ENCODE assay signal across 17 cellular contexts in the genomic region with DNA sequence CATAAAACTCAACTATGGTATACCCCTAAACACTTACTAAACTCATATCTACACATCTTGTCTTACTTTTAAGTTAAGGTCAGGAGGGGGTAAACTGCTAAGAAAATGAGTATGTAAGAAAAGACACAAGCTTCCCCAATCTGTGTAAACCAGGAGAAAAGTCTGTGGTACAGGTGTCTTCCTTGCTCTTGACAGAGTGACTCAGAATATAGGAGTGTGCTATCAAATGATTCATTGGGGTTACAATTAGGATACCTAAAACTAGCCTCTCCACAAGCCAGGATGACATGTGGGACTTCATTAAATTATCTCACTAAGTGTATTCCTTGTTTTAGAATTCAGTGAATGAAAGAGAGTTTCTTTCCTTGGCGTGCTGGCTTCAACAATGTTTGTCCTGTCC.
DNase-seq lines count a peak whose midpoint lies in the region; ATAC-seq and TF ChIP-seq lines count a peak whose summit lies in the region.
"Had no signal": no experiment of that assay in that cellular context is flagged by ENCODE, and none has a peak within 500 bp of the region (broad histone marks: within the 10 kb centered on the region; RNA-seq: fewer than 3 reads in every experiment).

No MANE protein-coding gene starts in this region.

- no peak overlapping the region for H4K8ac ChIP-seq in IMR-90 (ENCODE audit: low read depth in 2 of 2, low read length in 2 of 2)

- peak overlapping the region; percentile 46 for H2BK120ac ChIP-seq in IMR-90 (ENCODE audit: low read depth, low read length)

- no peak overlapping the region for H2AK9ac ChIP-seq in IMR-90 (replicated peaks; ENCODE audit: low read depth, low read length, poor library complexity)

- CTCF ChIA-PET in IMR-90 (lab: Yijun Ruan, JAX): interaction anchor here (0.6 kb wide), 1 partner anchor 167 kb away, joined by 3 read pairs; no protein-coding TSS in a partner anchor
- CTCF ChIA-PET in mammary epithelial cell (lab: Charles Lee; ENCODE audit: low non-redundant PET): no interaction called here
- CTCF ChIA-PET in Caco-2 (lab: Charles Lee): no interaction called here

- no peak overlapping the region for H3K27ac ChIP-seq in IMR-90 (ENCODE audit: insufficient read depth, low read length)
- H3K27ac ChIP-seq in mammary epithelial cell (ENCODE audit: insufficient read depth, low read depth, low read length): no peak overlapping the region
- H3K27ac ChIP-seq: 22Rv1; BLaER1 treated with 17β-estradiol and CSF1 and Interleukin-3, amounts not matched to agents 10 nM and 100 nM had no signal

- no peaks in the 10 kb centered on the region for H4K20me1 ChIP-seq in IMR-90 (ENCODE audit: insufficient read depth, low read length)
- peaks cover 9% of the 10 kb centered on the region for H4K20me1 ChIP-seq in mammary epithelial cell (ENCODE audit: insufficient read depth, low read length)
- H4K20me1 ChIP-seq: BLaER1 treated with 17β-estradiol and CSF1 and Interleukin-3, amounts not matched to agents 10 nM and 100 nM had no signal

- BruUV-seq in IMR-90 (replicated peaks; lab: Mats Ljungman, UMichigan) (no TSS peak), mammary epithelial cell (replicated peaks; lab: Mats Ljungman, UMichigan) (no TSS peak), Caco-2 (replicated peaks; lab: Mats Ljungman, UMichigan) (no TSS peak)

- no CpG with 5 or more reads among the region's 1 CpG for WGBS in IMR-90 (ENCODE audit: extremely low coverage in 2 of 2, insufficient read length in 1 of 2), 2 experiments
- WGBS in mammary epithelial cell (ENCODE audit: low coverage, missing lambda C conversion rate): 72% methylated on average over 1 of the region's 1 CpG

- H3K27ac Mint-ChIP-seq in osteocyte (ENCODE audit: unreplicated experiment) (peak overlapping the region; percentile 73), Caco-2 (ENCODE audit: unreplicated experiment) (no peak overlapping the region)

- H3K4ac ChIP-seq in IMR-90 (ENCODE audit: low read depth, low read length): no peak overlapping the region; the same call in 1 of the 2 replicates

- H3K9me3 ChIP-seq in IMR-90 (ENCODE audit: control insufficient read depth, insufficient read depth, low read length) (no peaks in the 10 kb centered on the region), mammary epithelial cell (replicated peaks; ENCODE audit: insufficient read depth, low read length) (no peaks in the 10 kb centered on the region), Caco-2 (no peaks in the 10 kb centered on the region)
- H3K9me3 ChIP-seq: BLaER1 treated with 17β-estradiol and CSF1 and Interleukin-3, amounts not matched to agents 10 nM and 100 nM had no signal

- no peak overlapping the region for H3K9ac ChIP-seq in IMR-90 (ENCODE audit: low read depth, low read length)
- H3K9ac ChIP-seq in mammary epithelial cell (ENCODE audit: insufficient read depth, low read length): no peak overlapping the region
- H3K9ac ChIP-seq: BLaER1 treated with 17β-estradiol and CSF1 and Interleukin-3, amounts not matched to agents 10 nM and 100 nM had no signal

- peaks cover 19% of the 10 kb centered on the region for H3K36me3 ChIP-seq in IMR-90 (ENCODE audit: control insufficient read depth, insufficient read depth, low read length)
- peaks cover 11% of the 10 kb centered on the region for H3K36me3 ChIP-seq in mammary epithelial cell (ENCODE audit: insufficient read depth, low read length)
- H3K36me3 ChIP-seq in Caco-2 (ENCODE audit: control insufficient read depth, insufficient read depth, low read length): no peaks in the 10 kb centered on the region

- no peak for TF ChIP-seq CTCF in IMR-90 (conservative IDR thresholded peaks at IDR 0.05; ENCODE audit: low read depth, low read length)
- no peak for TF ChIP-seq CTCF in mammary epithelial cell (conservative IDR thresholded peaks at IDR 0.05 in 1 of 2, IDR thresholded peaks at IDR 0.05 in 1 of 2; ENCODE audit: extremely low read depth in 1 of 2, insufficient read depth in 1 of 2, low read depth in 1 of 2, low read length in 2 of 2)
- no peak for TF ChIP-seq CTCF in osteocyte (IDR thresholded peaks at IDR 0.05)
- TF ChIP-seq CTCF in Caco-2 (IDR thresholded peaks at IDR 0.05; ENCODE audit: insufficient read depth in 1 of 2, low read depth in 1 of 2, low read length in 1 of 2, severe bottlenecking in 1 of 2, unreplicated experiment in 1 of 2): no peak

- TF ChIP-seq POLR2A in IMR-90 (IDR thresholded peaks at IDR 0.05; ENCODE audit: low read depth, low read length): no peak

- H3K18ac ChIP-seq in IMR-90 (ENCODE audit: low read depth, low read length): 0 out of 2 replicates have a peak overlapping the region, but pooled peaks have one; percentile 41

- no peaks in the 10 kb centered on the region for H3K27me3 Mint-ChIP-seq in osteocyte (ENCODE audit: unreplicated experiment)
- H3K27me3 Mint-ChIP-seq in Caco-2 (ENCODE audit: insufficient read depth, unreplicated experiment): peaks cover 2% of the 10 kb centered on the region

- no peak overlapping the region for H3K56ac ChIP-seq in IMR-90 (ENCODE audit: extremely low read depth, insufficient read depth, low read length)

- H3K79me1 ChIP-seq in IMR-90 (ENCODE audit: low read depth in 1 of 2, low read length in 2 of 2): no peaks in the 10 kb centered on the region

- DNase-seq in NCI-H2171 treated with DMSO at 0.1 percent for 48 hours (lab: John Stamatoyannopoulos, UW) (peak; percentile 41), NCI-H2171 (lab: John Stamatoyannopoulos, UW) (no peak), IMR-90 (no peak), mammary epithelial cell (peak; percentile 43), osteocyte (ENCODE audit: extremely low spot score, unreplicated experiment) (no peak), NCI-H146 (lab: John Stamatoyannopoulos, UW) (no peak), Caco-2 (no peak), COLO668 (lab: John Stamatoyannopoulos, UW; ENCODE audit: unreplicated experiment) (no peak)
- DNase-seq: GDM1, Karpas-422, NCI-H1436, NCI-H2081, NCI-H446, NCI-H748 treated with DMSO at 0.1 percent for 48 hours, SHP77 had no signal

- in situ Hi-C loops in IMR-90 (cut with MboI; ENCODE audit: low sequenced_read_pairs) (no loop called here), mammary epithelial cell (cut with MboI; ENCODE audit: low sequenced_read_pairs in 2 of 2) (no loop called here)

- no peak overlapping the region for H4K5ac ChIP-seq in IMR-90 (ENCODE audit: low read depth, low read length)

- ATAC-seq in IMR-90 (ENCODE audit: low read depth): 0 out of 2 replicates have a peak, but pooled peaks have one; percentile 16

- no peak overlapping the region for H2BK5ac ChIP-seq in IMR-90 (ENCODE audit: low read depth, low read length, poor library complexity, severe bottlenecking)

- H3K4me3 ChIP-seq in IMR-90 (ENCODE audit: insufficient read depth, low read depth, low read length) (no peak overlapping the region), mammary epithelial cell (replicated peaks in 1 of 3; ENCODE audit: insufficient read depth in 1 of 3, low read depth in 2 of 3, low read length in 3 of 3) (no peak overlapping the region), Caco-2 (ENCODE audit: low read depth, low read length) (no peak overlapping the region)
- H3K4me3 ChIP-seq: BLaER1 treated with 17β-estradiol and CSF1 and Interleukin-3, amounts not matched to agents 10 nM and 100 nM had no signal

- no peaks in the 10 kb centered on the region for H3K9me3 Mint-ChIP-seq in osteocyte (ENCODE audit: unreplicated experiment)
- no peaks in the 10 kb centered on the region for H3K9me3 Mint-ChIP-seq in Caco-2 (ENCODE audit: unreplicated experiment)

- POLR2A ChIA-PET in IMR-90 (lab: Charles Lee; ENCODE audit: unreplicated experiment) (no interaction called here), Caco-2 (lab: Charles Lee) (no interaction called here)

- peaks cover 2% of the 10 kb centered on the region for H3K4me1 ChIP-seq in IMR-90 (ENCODE audit: control insufficient read depth, insufficient read depth, low read length)
- H3K4me1 ChIP-seq in mammary epithelial cell (ENCODE audit: insufficient read depth, low read length): peaks cover 14% of the 10 kb centered on the region
- no peaks in the 10 kb centered on the region for H3K4me1 ChIP-seq in Caco-2

- H2BK20ac ChIP-seq in IMR-90 (ENCODE audit: low read depth, low read length): 0 out of 2 replicates have a peak overlapping the region, but pooled peaks have one; percentile 38

- no peak overlapping the region for H2AFZ ChIP-seq in IMR-90 (replicated peaks; ENCODE audit: low read length, poor library complexity)
- no peak overlapping the region for H2AFZ ChIP-seq in mammary epithelial cell (ENCODE audit: low read depth, low read length)

- H3K9me1 ChIP-seq in IMR-90 (ENCODE audit: insufficient read depth, low read length): peaks cover 2% of the 10 kb centered on the region; the same call in 1 of the 2 replicates

- H3K79me2 ChIP-seq in mammary epithelial cell (ENCODE audit: insufficient read depth, low read length): no peaks in the 10 kb centered on the region

- TF ChIP-seq RAD21 in IMR-90 (IDR thresholded peaks at IDR 0.05; ENCODE audit: low read length): no peak

- H3K4me3 Mint-ChIP-seq in osteocyte (ENCODE audit: unreplicated experiment): no peak overlapping the region
- no peak overlapping the region for H3K4me3 Mint-ChIP-seq in Caco-2 (ENCODE audit: unreplicated experiment)

- H3K14ac ChIP-seq in IMR-90 (replicated peaks; ENCODE audit: low read depth, low read length): 0 out of 2 replicates have a peak overlapping the region, but pooled peaks have one; percentile 44

- intact Hi-C loops in IMR-90 (cut with micrococcal nuclease): no loop called here
- intact Hi-C loops in mammary epithelial cell (cut with micrococcal nuclease): no loop called here
- intact Hi-C loops in Caco-2 (cut with micrococcal nuclease; ENCODE audit: unreplicated experiment): no loop called here

- H2BK15ac ChIP-seq in IMR-90 (ENCODE audit: low read depth, low read length): no peak overlapping the region

- no peak overlapping the region for H2AK5ac ChIP-seq in IMR-90 (ENCODE audit: low read depth, low read length)

- H3K4me1 Mint-ChIP-seq in osteocyte (ENCODE audit: unreplicated experiment): peaks cover 48% of the 10 kb centered on the region
- H3K4me1 Mint-ChIP-seq in Caco-2 (ENCODE audit: low read depth, unreplicated experiment): no peaks in the 10 kb centered on the region

- H4K91ac ChIP-seq in IMR-90 (ENCODE audit: insufficient read depth, low read depth, low read length): no peak overlapping the region

- dilution Hi-C loops in IMR-90 (cut with HindIII; ENCODE audit: low sequenced_read_pairs, unreplicated experiment) (no loop called here), mammary epithelial cell (cut with HindIII; ENCODE audit: low sequenced_read_pairs) (loop anchor here (5.0 kb wide), 1 partner anchor 60 kb away; no protein-coding TSS in a partner anchor)

- H3K4me2 ChIP-seq in IMR-90 (ENCODE audit: low read depth, low read length) (no peak overlapping the region), mammary epithelial cell (ENCODE audit: insufficient read depth, low read depth, low read length) (peak overlapping the region; percentile 5)

- no peaks in the 10 kb centered on the region for H3K27me3 ChIP-seq in IMR-90 (ENCODE audit: control insufficient read depth, insufficient read depth, low read length)
- no peaks in the 10 kb centered on the region for H3K27me3 ChIP-seq in mammary epithelial cell (ENCODE audit: insufficient read depth, low read length)
- H3K27me3 ChIP-seq in Caco-2 (replicated peaks; ENCODE audit: control insufficient read depth, insufficient read depth, low read length): no peaks in the 10 kb centered on the region
- H3K27me3 ChIP-seq: BLaER1 treated with 17β-estradiol and CSF1 and Interleukin-3, amounts not matched to agents 10 nM and 100 nM had no signal

- no peak overlapping the region for H3K23ac ChIP-seq in IMR-90 (ENCODE audit: low read depth, low read length)

- H3K36me3 Mint-ChIP-seq in osteocyte (ENCODE audit: unreplicated experiment) (peaks cover 48% of the 10 kb centered on the region), Caco-2 (ENCODE audit: insufficient read depth, unreplicated experiment) (no peaks in the 10 kb centered on the region)

Comparison
In these comparisons a context has a peak if more than half of its experiments do, and no peak if none do; other contexts are left out.
1. DNase-seq: peak in NCI-H2171 treated with DMSO at 0.1 percent for 48 hours (single experiment) and mammary epithelial cell (single experiment); none in NCI-H2171 (single experiment), IMR-90 (single experiment), osteocyte (single experiment), NCI-H146 (single experiment), Caco-2 (0 of 2) and COLO668 (single experiment).